1 cellular context compared by ENCODE assay signal in the genomic region with DNA sequence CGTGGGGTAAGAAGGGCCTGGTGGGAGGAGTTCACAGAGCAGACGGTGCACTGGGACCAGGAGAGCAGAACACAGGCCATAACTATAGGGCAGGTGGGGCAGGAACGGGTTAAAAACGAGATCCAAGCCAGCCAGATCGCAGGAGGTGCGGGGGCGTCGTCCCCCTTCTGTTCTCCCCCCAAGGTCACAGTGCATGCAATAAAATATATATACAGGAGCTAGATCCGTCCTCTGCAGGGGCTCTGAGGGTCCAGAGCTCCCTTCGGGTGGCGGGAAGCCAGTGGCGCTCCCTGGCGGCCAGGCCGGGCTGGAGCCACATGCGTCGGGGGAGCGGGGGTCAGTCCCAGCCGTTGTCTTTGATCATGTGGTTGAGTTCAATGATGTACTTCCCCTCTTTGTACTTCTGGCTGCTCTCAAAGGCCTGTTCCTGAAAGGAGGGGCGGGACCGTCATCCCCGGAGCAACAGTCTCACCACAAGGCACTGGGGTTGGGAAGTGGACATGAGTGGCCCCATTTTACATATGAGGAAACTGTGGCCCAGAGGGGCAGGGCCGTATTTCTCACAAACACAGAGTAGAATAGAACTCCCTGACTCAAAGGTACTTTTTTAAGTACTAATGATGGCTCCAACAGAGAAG.
TF ChIP-seq lines count a peak whose summit lies in the region.

No MANE protein-coding gene starts in this region.

TF ChIP-seq in HepG2, 621 proteins besides CTCF, POLR2A, EP300 and RAD21 (continued from another document and continues in another):
- TF ChIP-seq, protein P1, sequence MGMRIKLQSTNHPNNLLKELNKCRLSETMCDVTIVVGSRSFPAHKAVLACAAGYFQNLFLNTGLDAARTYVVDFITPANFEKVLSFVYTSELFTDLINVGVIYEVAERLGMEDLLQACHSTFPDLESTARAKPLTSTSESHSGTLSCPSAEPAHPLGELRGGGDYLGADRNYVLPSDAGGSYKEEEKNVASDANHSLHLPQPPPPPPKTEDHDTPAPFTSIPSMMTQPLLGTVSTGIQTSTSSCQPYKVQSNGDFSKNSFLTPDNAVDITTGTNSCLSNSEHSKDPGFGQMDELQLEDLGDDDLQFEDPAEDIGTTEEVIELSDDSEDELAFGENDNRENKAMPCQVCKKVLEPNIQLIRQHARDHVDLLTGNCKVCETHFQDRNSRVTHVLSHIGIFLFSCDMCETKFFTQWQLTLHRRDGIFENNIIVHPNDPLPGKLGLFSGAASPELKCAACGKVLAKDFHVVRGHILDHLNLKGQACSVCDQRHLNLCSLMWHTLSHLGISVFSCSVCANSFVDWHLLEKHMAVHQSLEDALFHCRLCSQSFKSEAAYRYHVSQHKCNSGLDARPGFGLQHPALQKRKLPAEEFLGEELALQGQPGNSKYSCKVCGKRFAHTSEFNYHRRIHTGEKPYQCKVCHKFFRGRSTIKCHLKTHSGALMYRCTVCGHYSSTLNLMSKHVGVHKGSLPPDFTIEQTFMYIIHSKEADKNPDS (CRISPR knock-in tag; IDR thresholded peaks at IDR 0.05), result 0 out of 2 replicates have a peak, but pooled peaks have one; percentile 3
- TF ChIP-seq CCAR2 (optimal IDR thresholded peaks at IDR 0.05; ENCODE audit: low read depth, low read length), result no peak
- TF ChIP-seq, protein P2, sequence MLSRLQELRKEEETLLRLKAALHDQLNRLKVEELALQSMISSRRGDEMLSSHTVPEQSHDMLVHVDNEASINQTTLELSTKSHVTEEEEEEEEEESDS (CRISPR knock-in tag; IDR thresholded peaks at IDR 0.05; ENCODE audit: borderline replicate concordance), result peak; percentile 66; the same call in 1 of the 2 replicates
- TF ChIP-seq GZF1 (CRISPR knock-in tag; IDR thresholded peaks at IDR 0.05), result peak; percentile 79; the same call in 1 of the 2 replicates
- no peak for TF ChIP-seq NR2F2 (IDR thresholded peaks at IDR 0.05; ENCODE audit: borderline replicate concordance, low read depth)
- no peak for TF ChIP-seq ZNF619 (CRISPR knock-in tag; IDR thresholded peaks at IDR 0.05)
- no peak for TF ChIP-seq HCFC1 (IDR thresholded peaks at IDR 0.05; ENCODE audit: low read depth, low read length)
- no peak for TF ChIP-seq TOPORS (CRISPR knock-in tag; IDR thresholded peaks at IDR 0.05)
- TF ChIP-seq ZNF326 (CRISPR knock-in tag; IDR thresholded peaks at IDR 0.05; ENCODE audit: borderline replicate concordance), result no peak
- peak; percentile 77 for TF ChIP-seq TAF15 (IDR thresholded peaks at IDR 0.05; ENCODE audit: low read depth, low read length, poor library complexity, severe bottlenecking)
- peak; percentile 94; the same call in 2 of the 3 replicates for TF ChIP-seq MXI1 (IDR thresholded peaks at IDR 0.05; ENCODE audit: borderline replicate concordance, low read depth, low read length)
- TF ChIP-seq JUNB (CRISPR knock-in tag; IDR thresholded peaks at IDR 0.05; ENCODE audit: borderline replicate concordance), result no peak
- TF ChIP-seq, protein P3, sequence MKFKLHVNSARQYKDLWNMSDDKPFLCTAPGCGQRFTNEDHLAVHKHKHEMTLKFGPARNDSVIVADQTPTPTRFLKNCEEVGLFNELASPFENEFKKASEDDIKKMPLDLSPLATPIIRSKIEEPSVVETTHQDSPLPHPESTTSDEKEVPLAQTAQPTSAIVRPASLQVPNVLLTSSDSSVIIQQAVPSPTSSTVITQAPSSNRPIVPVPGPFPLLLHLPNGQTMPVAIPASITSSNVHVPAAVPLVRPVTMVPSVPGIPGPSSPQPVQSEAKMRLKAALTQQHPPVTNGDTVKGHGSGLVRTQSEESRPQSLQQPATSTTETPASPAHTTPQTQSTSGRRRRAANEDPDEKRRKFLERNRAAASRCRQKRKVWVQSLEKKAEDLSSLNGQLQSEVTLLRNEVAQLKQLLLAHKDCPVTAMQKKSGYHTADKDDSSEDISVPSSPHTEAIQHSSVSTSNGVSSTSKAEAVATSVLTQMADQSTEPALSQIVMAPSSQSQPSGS (CRISPR knock-in tag; IDR thresholded peaks at IDR 0.05), result no peak; the same call in 1 of the 2 replicates
- TF ChIP-seq ZNF329 (CRISPR knock-in tag; IDR thresholded peaks at IDR 0.05; ENCODE audit: low read depth), result 0 out of 2 replicates have a peak, but pooled peaks have one; percentile 24
- TF ChIP-seq, protein P4, sequence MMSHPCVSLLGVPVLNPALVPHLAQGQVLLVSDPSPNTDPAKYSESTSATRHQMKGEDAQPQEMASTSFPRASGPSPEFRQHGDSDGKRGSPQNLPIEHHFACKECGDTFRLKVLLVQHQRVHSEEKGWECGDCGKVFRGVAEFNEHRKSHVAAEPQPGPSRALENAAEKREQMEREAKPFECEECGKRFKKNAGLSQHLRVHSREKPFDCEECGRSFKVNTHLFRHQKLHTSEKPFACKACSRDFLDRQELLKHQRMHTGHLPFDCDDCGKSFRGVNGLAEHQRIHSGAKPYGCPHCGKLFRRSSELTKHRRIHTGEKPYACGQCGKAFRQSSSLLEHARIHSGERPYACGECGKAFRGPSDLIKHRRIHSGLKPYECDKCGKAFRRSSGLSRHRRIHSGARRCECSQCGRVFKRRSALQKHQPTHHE (CRISPR knock-in tag; IDR thresholded peaks at IDR 0.05; ENCODE audit: borderline replicate concordance), result peak; percentile 46; the same call in 1 of the 2 replicates
- TF ChIP-seq, protein P5, sequence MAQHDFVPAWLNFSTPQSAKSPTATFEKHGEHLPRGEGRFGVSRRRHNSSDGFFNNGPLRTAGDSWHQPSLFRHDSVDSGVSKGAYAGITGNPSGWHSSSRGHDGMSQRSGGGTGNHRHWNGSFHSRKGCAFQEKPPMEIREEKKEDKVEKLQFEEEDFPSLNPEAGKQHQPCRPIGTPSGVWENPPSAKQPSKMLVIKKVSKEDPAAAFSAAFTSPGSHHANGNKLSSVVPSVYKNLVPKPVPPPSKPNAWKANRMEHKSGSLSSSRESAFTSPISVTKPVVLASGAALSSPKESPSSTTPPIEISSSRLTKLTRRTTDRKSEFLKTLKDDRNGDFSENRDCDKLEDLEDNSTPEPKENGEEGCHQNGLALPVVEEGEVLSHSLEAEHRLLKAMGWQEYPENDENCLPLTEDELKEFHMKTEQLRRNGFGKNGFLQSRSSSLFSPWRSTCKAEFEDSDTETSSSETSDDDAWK (CRISPR knock-in tag; IDR thresholded peaks at IDR 0.05), result no peak
- TF ChIP-seq ZNF652 (CRISPR knock-in tag; IDR thresholded peaks at IDR 0.05; ENCODE audit: borderline replicate concordance, low read depth), result peak; percentile 98
- TF ChIP-seq, protein P6, sequence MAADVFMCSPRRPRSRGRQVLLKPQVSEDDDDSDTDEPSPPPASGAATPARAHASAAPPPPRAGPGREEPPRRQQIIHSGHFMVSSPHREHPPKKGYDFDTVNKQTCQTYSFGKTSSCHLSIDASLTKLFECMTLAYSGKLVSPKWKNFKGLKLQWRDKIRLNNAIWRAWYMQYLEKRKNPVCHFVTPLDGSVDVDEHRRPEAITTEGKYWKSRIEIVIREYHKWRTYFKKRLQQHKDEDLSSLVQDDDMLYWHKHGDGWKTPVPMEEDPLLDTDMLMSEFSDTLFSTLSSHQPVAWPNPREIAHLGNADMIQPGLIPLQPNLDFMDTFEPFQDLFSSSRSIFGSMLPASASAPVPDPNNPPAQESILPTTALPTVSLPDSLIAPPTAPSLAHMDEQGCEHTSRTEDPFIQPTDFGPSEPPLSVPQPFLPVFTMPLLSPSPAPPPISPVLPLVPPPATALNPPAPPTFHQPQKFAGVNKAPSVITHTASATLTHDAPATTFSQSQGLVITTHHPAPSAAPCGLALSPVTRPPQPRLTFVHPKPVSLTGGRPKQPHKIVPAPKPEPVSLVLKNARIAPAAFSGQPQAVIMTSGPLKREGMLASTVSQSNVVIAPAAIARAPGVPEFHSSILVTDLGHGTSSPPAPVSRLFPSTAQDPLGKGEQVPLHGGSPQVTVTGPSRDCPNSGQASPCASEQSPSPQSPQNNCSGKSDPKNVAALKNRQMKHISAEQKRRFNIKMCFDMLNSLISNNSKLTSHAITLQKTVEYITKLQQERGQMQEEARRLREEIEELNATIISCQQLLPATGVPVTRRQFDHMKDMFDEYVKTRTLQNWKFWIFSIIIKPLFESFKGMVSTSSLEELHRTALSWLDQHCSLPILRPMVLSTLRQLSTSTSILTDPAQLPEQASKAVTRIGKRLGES (CRISPR knock-in tag; IDR thresholded peaks at IDR 0.05; ENCODE audit: borderline replicate concordance), result no peak
- TF ChIP-seq, protein P7, sequence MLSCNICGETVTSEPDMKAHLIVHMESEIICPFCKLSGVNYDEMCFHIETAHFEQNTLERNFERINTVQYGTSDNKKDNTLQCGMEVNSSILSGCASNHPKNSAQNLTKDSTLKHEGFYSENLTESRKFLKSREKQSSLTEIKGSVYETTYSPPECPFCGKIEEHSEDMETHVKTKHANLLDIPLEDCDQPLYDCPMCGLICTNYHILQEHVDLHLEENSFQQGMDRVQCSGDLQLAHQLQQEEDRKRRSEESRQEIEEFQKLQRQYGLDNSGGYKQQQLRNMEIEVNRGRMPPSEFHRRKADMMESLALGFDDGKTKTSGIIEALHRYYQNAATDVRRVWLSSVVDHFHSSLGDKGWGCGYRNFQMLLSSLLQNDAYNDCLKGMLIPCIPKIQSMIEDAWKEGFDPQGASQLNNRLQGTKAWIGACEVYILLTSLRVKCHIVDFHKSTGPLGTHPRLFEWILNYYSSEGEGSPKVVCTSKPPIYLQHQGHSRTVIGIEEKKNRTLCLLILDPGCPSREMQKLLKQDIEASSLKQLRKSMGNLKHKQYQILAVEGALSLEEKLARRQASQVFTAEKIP (CRISPR knock-in tag; IDR thresholded peaks at IDR 0.05; ENCODE audit: borderline replicate concordance), result 0 out of 2 replicates have a peak, but pooled peaks have one; percentile 4
- TF ChIP-seq TGIF2 (CRISPR knock-in tag; IDR thresholded peaks at IDR 0.05), result no peak
- peak; percentile 83 for TF ChIP-seq CBX5 (CRISPR knock-in tag; IDR thresholded peaks at IDR 0.05; ENCODE audit: borderline replicate concordance)
- no peak for TF ChIP-seq ZFP36 (IDR thresholded peaks at IDR 0.05; ENCODE audit: borderline replicate concordance, low read depth, low read length, partially characterized antibody)
- TF ChIP-seq, protein P8, sequence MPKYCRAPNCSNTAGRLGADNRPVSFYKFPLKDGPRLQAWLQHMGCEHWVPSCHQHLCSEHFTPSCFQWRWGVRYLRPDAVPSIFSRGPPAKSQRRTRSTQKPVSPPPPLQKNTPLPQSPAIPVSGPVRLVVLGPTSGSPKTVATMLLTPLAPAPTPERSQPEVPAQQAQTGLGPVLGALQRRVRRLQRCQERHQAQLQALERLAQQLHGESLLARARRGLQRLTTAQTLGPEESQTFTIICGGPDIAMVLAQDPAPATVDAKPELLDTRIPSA (CRISPR knock-in tag; IDR thresholded peaks at IDR 0.05; ENCODE audit: borderline replicate concordance), result no peak
- TF ChIP-seq, protein P9, sequence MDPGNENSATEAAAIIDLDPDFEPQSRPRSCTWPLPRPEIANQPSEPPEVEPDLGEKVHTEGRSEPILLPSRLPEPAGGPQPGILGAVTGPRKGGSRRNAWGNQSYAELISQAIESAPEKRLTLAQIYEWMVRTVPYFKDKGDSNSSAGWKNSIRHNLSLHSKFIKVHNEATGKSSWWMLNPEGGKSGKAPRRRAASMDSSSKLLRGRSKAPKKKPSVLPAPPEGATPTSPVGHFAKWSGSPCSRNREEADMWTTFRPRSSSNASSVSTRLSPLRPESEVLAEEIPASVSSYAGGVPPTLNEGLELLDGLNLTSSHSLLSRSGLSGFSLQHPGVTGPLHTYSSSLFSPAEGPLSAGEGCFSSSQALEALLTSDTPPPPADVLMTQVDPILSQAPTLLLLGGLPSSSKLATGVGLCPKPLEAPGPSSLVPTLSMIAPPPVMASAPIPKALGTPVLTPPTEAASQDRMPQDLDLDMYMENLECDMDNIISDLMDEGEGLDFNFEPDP (CRISPR knock-in tag; conservative IDR thresholded peaks at IDR 0.05), result no peak
- TF ChIP-seq RBM22 (optimal IDR thresholded peaks at IDR 0.05; ENCODE audit: low read length), result no peak
- no peak for TF ChIP-seq POLR2G (IDR thresholded peaks at IDR 0.05; ENCODE audit: low read depth, low read length)
- TF ChIP-seq, protein P10, sequence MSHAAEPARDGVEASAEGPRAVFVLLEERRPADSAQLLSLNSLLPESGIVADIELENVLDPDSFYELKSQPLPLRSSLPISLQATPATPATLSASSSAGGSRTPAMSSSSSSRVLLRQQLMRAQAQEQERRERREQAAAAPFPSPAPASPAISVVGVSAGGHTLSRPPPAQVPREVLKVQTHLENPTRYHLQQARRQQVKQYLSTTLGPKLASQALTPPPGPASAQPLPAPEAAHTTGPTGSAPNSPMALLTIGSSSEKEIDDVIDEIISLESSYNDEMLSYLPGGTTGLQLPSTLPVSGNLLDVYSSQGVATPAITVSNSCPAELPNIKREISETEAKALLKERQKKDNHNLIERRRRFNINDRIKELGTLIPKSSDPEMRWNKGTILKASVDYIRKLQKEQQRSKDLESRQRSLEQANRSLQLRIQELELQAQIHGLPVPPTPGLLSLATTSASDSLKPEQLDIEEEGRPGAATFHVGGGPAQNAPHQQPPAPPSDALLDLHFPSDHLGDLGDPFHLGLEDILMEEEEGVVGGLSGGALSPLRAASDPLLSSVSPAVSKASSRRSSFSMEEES (CRISPR knock-in tag; IDR thresholded peaks at IDR 0.05), result peak; percentile 95
- no peak for TF ChIP-seq ZBTB20 (CRISPR knock-in tag; IDR thresholded peaks at IDR 0.05; ENCODE audit: borderline replicate concordance, low read depth)
- TF ChIP-seq MYC (CRISPR knock-in tag; IDR thresholded peaks at IDR 0.05; ENCODE audit: borderline replicate concordance), result peak; percentile 97
- TF ChIP-seq ZNF468 (CRISPR knock-in tag; IDR thresholded peaks at IDR 0.05), result no peak
- 0 out of 2 replicates have a peak, but pooled peaks have one; percentile 49 for TF ChIP-seq FOXK1 (CRISPR knock-in tag; IDR thresholded peaks at IDR 0.05; ENCODE audit: borderline replicate concordance, low read depth)
- TF ChIP-seq HOXA9 (CRISPR knock-in tag; IDR thresholded peaks at IDR 0.05; ENCODE audit: borderline replicate concordance), result 0 out of 2 replicates have a peak, but pooled peaks have one; percentile 13
- TF ChIP-seq ZBTB7A (CRISPR knock-in tag; IDR thresholded peaks at IDR 0.05), result peak; percentile 90; the same call in 1 of the 2 replicates
- no peak for TF ChIP-seq ZNF3 (CRISPR knock-in tag; IDR thresholded peaks at IDR 0.05)
- no peak for TF ChIP-seq POLR2AphosphoS2 (IDR thresholded peaks at IDR 0.05; ENCODE audit: low read depth, low read length)
- TF ChIP-seq, protein P11, sequence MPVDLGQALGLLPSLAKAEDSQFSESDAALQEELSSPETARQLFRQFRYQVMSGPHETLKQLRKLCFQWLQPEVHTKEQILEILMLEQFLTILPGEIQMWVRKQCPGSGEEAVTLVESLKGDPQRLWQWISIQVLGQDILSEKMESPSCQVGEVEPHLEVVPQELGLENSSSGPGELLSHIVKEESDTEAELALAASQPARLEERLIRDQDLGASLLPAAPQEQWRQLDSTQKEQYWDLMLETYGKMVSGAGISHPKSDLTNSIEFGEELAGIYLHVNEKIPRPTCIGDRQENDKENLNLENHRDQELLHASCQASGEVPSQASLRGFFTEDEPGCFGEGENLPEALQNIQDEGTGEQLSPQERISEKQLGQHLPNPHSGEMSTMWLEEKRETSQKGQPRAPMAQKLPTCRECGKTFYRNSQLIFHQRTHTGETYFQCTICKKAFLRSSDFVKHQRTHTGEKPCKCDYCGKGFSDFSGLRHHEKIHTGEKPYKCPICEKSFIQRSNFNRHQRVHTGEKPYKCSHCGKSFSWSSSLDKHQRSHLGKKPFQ (CRISPR knock-in tag; IDR thresholded peaks at IDR 0.05; ENCODE audit: insufficient replicate concordance), result peak; percentile 88
- no peak for TF ChIP-seq MEF2D (CRISPR knock-in tag; IDR thresholded peaks at IDR 0.05)
- 0 out of 2 replicates have a peak, but pooled peaks have one; percentile 75 for TF ChIP-seq ZNF724P (CRISPR knock-in tag; IDR thresholded peaks at IDR 0.05; ENCODE audit: borderline replicate concordance)
- TF ChIP-seq PAWR (CRISPR knock-in tag; IDR thresholded peaks at IDR 0.05; ENCODE audit: borderline replicate concordance), result no peak
- 0 out of 2 replicates have a peak, but pooled peaks have one; percentile 16 for TF ChIP-seq ZNF572 (CRISPR knock-in tag; IDR thresholded peaks at IDR 0.05)
- no peak for TF ChIP-seq ZNF335 (CRISPR knock-in tag; IDR thresholded peaks at IDR 0.05)
- no peak; the same call in 1 of the 2 replicates for TF ChIP-seq NAIF1 (CRISPR knock-in tag; IDR thresholded peaks at IDR 0.05; ENCODE audit: borderline replicate concordance)
